Comparison of ENCODE assay signal across 8 cellular contexts in the genomic region with DNA sequence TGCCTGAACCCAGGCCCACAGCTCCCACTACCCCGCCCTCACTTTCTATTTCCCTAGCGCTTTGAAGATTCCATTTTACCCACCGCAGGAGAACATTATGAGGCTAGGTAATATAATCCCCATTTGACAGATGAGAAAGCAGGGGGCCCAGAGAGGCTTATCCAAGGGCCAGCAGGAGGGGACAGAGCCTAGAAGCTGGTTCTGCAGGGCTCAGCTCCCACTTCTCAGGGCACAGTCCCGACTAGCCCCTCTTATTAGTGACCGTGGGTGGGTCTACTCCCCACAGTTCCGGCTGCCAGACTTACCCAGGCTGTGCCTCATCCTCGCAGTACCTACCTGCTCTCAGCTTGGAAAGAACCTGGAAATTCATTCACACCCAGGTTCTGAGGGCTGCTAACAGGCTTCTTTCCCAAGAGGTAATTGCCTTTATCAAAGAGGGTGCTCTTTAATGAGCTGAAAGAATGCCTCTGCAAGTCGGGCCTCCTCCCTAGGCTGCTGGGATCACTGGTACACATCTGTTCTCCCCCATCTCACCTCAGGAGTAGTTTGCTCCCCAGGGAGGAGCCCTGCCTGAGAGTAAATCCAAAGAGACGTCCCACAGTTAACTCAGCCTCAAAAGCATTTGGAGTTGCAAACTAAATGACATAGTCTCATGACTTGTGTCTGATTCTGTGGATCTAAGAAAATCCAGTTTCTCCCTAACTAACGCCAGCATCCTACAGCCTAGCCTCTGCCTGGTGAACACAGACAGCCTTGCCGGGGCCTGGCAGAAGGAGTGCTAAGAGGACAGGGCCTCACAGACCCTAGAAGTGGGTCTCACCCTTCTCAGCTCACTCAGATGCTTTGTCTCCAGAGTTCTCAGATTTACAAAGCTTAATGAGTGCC.
DNase-seq lines count a peak whose midpoint lies in the region; ATAC-seq and TF ChIP-seq lines count a peak whose summit lies in the region.

No MANE protein-coding gene starts in this region.

- ATAC-seq in GM19023 (IDR thresholded peaks at IDR 0.05; ENCODE audit: unreplicated experiment) = peak; percentile 41
- ATAC-seq in HG03108 (IDR thresholded peaks at IDR 0.05; ENCODE audit: unreplicated experiment) = peak; percentile 20
- peak; percentile 31 for ATAC-seq in esophagus mucosa

- DNase-seq in AG09319 (ENCODE audit: extremely low read depth, low read depth) (peak; percentile 18), SK-N-MC (ENCODE audit: low read depth, low spot score) (no peak), retinal pigment epithelial cell (ENCODE audit: low read depth) (peak; percentile 36), AG20443 (ENCODE audit: low spot score) (no peak), HK-2 (ENCODE audit: unreplicated experiment) (no peak)

- H3K36me3 ChIP-seq in SK-N-MC (ENCODE audit: insufficient read depth, low read length) = no peaks in the 10 kb centered on the region

- no peaks in the 10 kb centered on the region for H3K9me3 ChIP-seq in SK-N-MC (ENCODE audit: low read depth, low read length)

- H3K4me3 ChIP-seq in SK-N-MC (peak overlapping the region; percentile 69), retinal pigment epithelial cell (ENCODE audit: low read length) (no peak overlapping the region)

- peak overlapping the region; percentile 69 for H3K9ac ChIP-seq in SK-N-MC (ENCODE audit: insufficient read length)

- TF ChIP-seq CTCF in AG09319 (IDR thresholded peaks at IDR 0.05; ENCODE audit: low read depth, low read length) = no peak
- no peak for TF ChIP-seq CTCF in retinal pigment epithelial cell (conservative IDR thresholded peaks at IDR 0.05; ENCODE audit: low read depth, low read length)

- H3K27ac ChIP-seq in SK-N-MC = peak overlapping the region; percentile 99

Comparison
In these comparisons a context has a peak if more than half of its experiments do, and no peak if none do; other contexts are left out.
1. DNase-seq: peak in AG09319 (single experiment) and retinal pigment epithelial cell (single experiment); none in SK-N-MC (single experiment), AG20443 (single experiment) and HK-2 (single experiment).
2. Peak in every context shown above with its lines, with median percentiles within 50 percentile points of each other: ATAC-seq.